8 cellular contexts compared by ENCODE assay signal in the genomic region with DNA sequence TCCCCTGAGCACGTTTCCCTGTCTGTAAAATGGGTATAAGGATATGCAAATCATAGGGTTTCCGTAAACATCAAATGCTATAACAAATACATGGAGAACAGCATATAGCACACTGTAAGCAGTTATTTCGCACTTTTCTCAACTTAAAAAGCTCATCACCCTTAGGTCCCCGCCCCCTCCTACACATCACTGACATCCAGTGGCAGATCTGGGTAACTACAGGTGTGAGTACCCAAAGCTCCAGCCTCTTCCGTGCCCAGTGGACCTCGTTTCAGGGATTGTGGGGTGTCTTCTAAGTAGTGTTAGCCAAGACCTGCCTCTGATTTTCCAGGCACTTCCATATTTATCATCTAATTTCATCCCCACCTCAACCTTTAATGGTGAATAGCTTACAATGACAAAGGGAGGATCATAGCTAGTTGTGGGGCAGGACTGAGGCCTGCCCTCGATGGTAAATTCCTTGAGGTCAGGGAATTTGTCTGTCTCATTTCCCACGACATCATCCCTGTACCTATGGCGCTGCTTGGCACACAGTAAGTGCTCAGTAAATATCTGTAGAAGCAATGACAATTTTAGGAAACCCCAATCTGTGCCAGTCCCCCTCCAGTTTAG.
A peak's percentile ranks its signal among the peaks of the same experiment; 100 is the strongest.
DNase-seq lines count a peak whose midpoint lies in the region; ATAC-seq and TF ChIP-seq lines count a peak whose summit lies in the region.

No MANE protein-coding gene starts in this region.

- POLR2A ChIA-PET in MCF 10A (lab: Yijun Ruan, JAX): interaction anchor here (0.5 to 1.0 kb wide), 3 partner anchors 60 to 995 kb away, joined by 3 to 6 read pairs (median 3); no protein-coding TSS in a partner anchor

- no peaks in the 10 kb centered on the region for H3K9me3 ChIP-seq in transverse colon

- WGBS in transverse colon (ENCODE audit: low coverage in 1 of 2), 2 donors: 30 to 40% methylated on average over 3 to 9 of the region's 9 CpGs

- H3K27me3 Mint-ChIP-seq in Calu3 (ENCODE audit: unreplicated experiment) (peaks cover 78% of the 10 kb centered on the region), MCF 10A (ENCODE audit: insufficient read depth, unreplicated experiment) (no peaks in the 10 kb centered on the region)

- H3K4me3 Mint-ChIP-seq in Calu3 (ENCODE audit: low read depth, unreplicated experiment): no peak overlapping the region
- H3K4me3 Mint-ChIP-seq in MCF 10A (ENCODE audit: unreplicated experiment): no peak overlapping the region

- H3K27ac Mint-ChIP-seq in Calu3 (ENCODE audit: unreplicated experiment) (no peak overlapping the region), MCF 10A (ENCODE audit: low read depth, unreplicated experiment) (no peak overlapping the region)

- no peak overlapping the region for H3K4me3 ChIP-seq in transverse colon

- TF ChIP-seq POLR2A in transverse colon (IDR thresholded peaks at IDR 0.05): no peak

- H3K36me3 Mint-ChIP-seq in Calu3 (ENCODE audit: insufficient read depth, unreplicated experiment) (no peaks in the 10 kb centered on the region), MCF 10A (ENCODE audit: insufficient read depth, unreplicated experiment) (no peaks in the 10 kb centered on the region)

- no peak overlapping the region for H3K27ac ChIP-seq in transverse colon

- CTCF ChIA-PET in Calu3 (lab: Charles Lee) (interaction anchor here (0.9 to 1.9 kb wide), 9 partner anchors 8 to 454 kb away, joined by 3 to 37 read pairs (median 3); no protein-coding TSS in a partner anchor), MCF 10A (lab: Yijun Ruan, JAX) (interaction anchor here (0.6 to 4.9 kb wide), 61 partner anchors 9 to 1838 kb away, joined by 3 to 94 read pairs (median 4); no protein-coding TSS in a partner anchor)

- H3K9me3 Mint-ChIP-seq in Calu3 (ENCODE audit: low read depth, unreplicated experiment): no peaks in the 10 kb centered on the region
- no peaks in the 10 kb centered on the region for H3K9me3 Mint-ChIP-seq in MCF 10A (ENCODE audit: unreplicated experiment)

- TF ChIP-seq CTCF in Calu3 (IDR thresholded peaks at IDR 0.05; ENCODE audit: unreplicated experiment): peak; percentile 56
- peak; percentile 75 for TF ChIP-seq CTCF in MCF 10A (IDR thresholded peaks at IDR 0.05; ENCODE audit: unreplicated experiment)
- peak; percentile 50 to 71 (median 68) for TF ChIP-seq CTCF in transverse colon (IDR thresholded peaks at IDR 0.05)

- ATAC-seq in GM18858 (IDR thresholded peaks at IDR 0.05; ENCODE audit: unreplicated experiment): peak; percentile 84
- ATAC-seq in HG03066 (IDR thresholded peaks at IDR 0.05; ENCODE audit: low read depth, unreplicated experiment): peak; percentile 93
- ATAC-seq in left lobe of liver: peak; percentile 95

- H3K27me3 ChIP-seq in transverse colon: no peaks in the 10 kb centered on the region

- no peaks in the 10 kb centered on the region for H3K36me3 ChIP-seq in transverse colon

- intact Hi-C loops in Calu3 (cut with micrococcal nuclease; ENCODE audit: unreplicated experiment) (no loop called here), MCF 10A (cut with micrococcal nuclease) (loop anchor here (1.0 kb wide), 3 partner anchors 37 to 455 kb away; no protein-coding TSS in a partner anchor), transverse colon (cut with DNase I; ENCODE audit: low total_unique reads) (no loop called here)

- in situ Hi-C loops in transverse colon (cut with MboI; ENCODE audit: low pct_ligation_motif_present in 1 of 4, low pct_unique_long_range_greater_than_20kb in 1 of 4, low sequenced_read_pairs in 3 of 4): no loop called here

- DNase-seq in Calu3 (peak; percentile 53), NOMO-1 (lab: John Stamatoyannopoulos, UW; ENCODE audit: unreplicated experiment in 2 of 2) (peak; percentile 41 to 44), MCF 10A (ENCODE audit: unreplicated experiment) (peak; percentile 76), left lobe of liver (ENCODE audit: low spot score) (no peak), transverse colon (peak; percentile 21), DMS79 (lab: John Stamatoyannopoulos, UW) (no peak)

- no peak for TF ChIP-seq EP300 in transverse colon (IDR thresholded peaks at IDR 0.05; ENCODE audit: low read depth)

- BruUV-seq in Calu3 (replicated peaks; lab: Mats Ljungman, UMichigan) (no TSS peak), MCF 10A (replicated peaks; lab: Mats Ljungman, UMichigan) (no TSS peak)

- H3K4me1 Mint-ChIP-seq in Calu3 (ENCODE audit: low read depth, unreplicated experiment): no peaks in the 10 kb centered on the region
- peaks cover 24% of the 10 kb centered on the region for H3K4me1 Mint-ChIP-seq in MCF 10A (ENCODE audit: insufficient read depth, unreplicated experiment)

- no peaks in the 10 kb centered on the region for H3K4me1 ChIP-seq in transverse colon

Comparison
In these comparisons a context has a peak if more than half of its experiments do, and no peak if none do; other contexts are left out.
1. DNase-seq: peak in Calu3 (single experiment), NOMO-1 (2 of 2), MCF 10A (single experiment) and transverse colon (single experiment); none in left lobe of liver (single experiment) and DMS79 (single experiment).
2. Peak in every context shown above with its lines, with median percentiles within 50 percentile points of each other: CTCF ChIP-seq and ATAC-seq.